In the genomic region with DNA sequence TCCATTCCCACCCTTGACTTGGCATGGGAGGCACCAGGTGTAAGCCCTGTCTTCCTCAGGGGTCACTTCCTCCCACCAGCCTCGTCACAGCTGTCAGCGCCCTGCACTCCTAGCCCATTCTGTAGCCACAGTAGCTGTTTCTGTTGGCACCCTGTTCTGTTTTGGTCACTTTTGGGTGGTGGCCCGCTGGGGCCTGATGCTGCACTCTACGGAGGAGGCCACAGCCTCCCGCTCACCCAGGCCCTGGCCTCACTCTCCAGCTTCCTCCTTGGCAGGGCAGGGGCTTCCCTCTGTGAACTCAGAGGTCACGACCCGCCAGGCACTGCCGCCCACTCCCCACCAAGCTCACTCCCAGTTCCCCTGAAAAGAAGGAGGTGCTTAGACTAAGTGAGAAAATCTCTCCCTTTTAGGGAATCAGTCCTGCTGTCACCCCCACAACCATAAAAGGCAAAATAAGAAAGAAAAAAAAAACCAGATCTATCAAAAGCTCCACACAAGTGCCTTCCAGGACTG, we compare ENCODE assay signal across 13 cellular contexts.
DNase-seq lines count a peak whose midpoint lies in the region; ATAC-seq and TF ChIP-seq lines count a peak whose summit lies in the region.
"Had no signal": no experiment of that assay in that cellular context is flagged by ENCODE, and none has a peak within 500 bp of the region (broad histone marks: within the 10 kb centered on the region; RNA-seq: fewer than 3 reads in every experiment).

No MANE protein-coding gene starts in this region.

- H3K27me3 ChIP-seq in lower lobe of right lung (ENCODE audit: low read depth): no peaks in the 10 kb centered on the region

- H3K36me3 ChIP-seq in lower lobe of right lung: no peaks in the 10 kb centered on the region

- peaks cover 29% of the 10 kb centered on the region for H3K4me1 ChIP-seq in lower lobe of right lung

- DNase-seq in CD1c-positive myeloid dendritic cell (ENCODE audit: extremely low spot score) (peak; percentile 97), MV-4-11 (lab: John Stamatoyannopoulos, UW) (peak; percentile 59), lower lobe of right lung (peak; percentile 65), C1 segment of cervical spinal cord (lab: John Stamatoyannopoulos, UW) (no peak), retina (no peak), SKM-1 (lab: John Stamatoyannopoulos, UW; ENCODE audit: unreplicated experiment) (no peak)
- DNase-seq in activated CD4-positive, alpha-beta T cell treated with anti-CD3 and anti-CD28 coated beads, Interleukin-2, amount 50 U/mL, for 4 hours: no peak
- DNase-seq: foreskin melanocyte, HFFc6, NCI-H2171 treated with DMSO at 0.1 percent for 48 hours, PC-3, T-helper 9 cell had no signal

- TF ChIP-seq CTCF in lower lobe of right lung (IDR thresholded peaks at IDR 0.05): no peak

- H3K4me3 ChIP-seq in lower lobe of right lung: no peak overlapping the region

- H3K27ac ChIP-seq in lower lobe of right lung: no peak overlapping the region

- ATAC-seq in GM18909 (IDR thresholded peaks at IDR 0.05; ENCODE audit: poor library complexity, unreplicated experiment) (peak; percentile 22), lower lobe of right lung (peak; percentile 26 to 66)
- ATAC-seq: PC-3 had no signal

- intact Hi-C loops in lower lobe of right lung (cut with DNase I): no loop called here

- no peaks in the 10 kb centered on the region for H3K9me3 ChIP-seq in lower lobe of right lung

Comparison
In these comparisons a context has a peak if more than half of its experiments do, and no peak if none do; other contexts are left out.
1. DNase-seq: peak in CD1c-positive myeloid dendritic cell (single experiment), MV-4-11 (single experiment) and lower lobe of right lung (single experiment); none in C1 segment of cervical spinal cord (0 of 14), retina (single experiment), SKM-1 (single experiment) and activated CD4-positive, alpha-beta T cell treated with anti-CD3 and anti-CD28 coated beads, Interleukin-2, amount 50 U/mL, for 4 hours (0 of 2).